Comparison of ENCODE assay signal across 24 cellular contexts in the genomic region with DNA sequence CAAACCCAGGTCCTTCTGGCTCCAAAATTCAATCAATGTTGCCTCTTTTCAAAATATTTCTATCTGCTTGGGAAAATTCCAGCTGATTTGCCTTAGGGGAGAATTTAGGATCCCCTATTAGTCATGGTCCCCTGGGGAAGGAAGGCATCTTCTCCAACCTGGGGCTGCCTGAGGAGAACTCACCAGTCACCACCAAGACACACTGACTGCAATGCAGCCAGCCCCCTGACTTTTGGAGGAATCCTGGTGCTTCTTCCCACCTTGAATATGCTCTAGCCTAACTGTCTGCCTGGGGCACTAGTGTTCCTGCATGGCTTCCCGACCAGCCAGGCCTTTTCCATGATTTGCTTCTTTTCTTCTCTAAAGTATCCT.
DNase-seq lines count a peak whose midpoint lies in the region; ATAC-seq, FAIRE-seq and TF ChIP-seq lines count a peak whose summit lies in the region.
"Had no signal": no experiment of that assay in that cellular context is flagged by ENCODE, and none has a peak within 500 bp of the region (broad histone marks: within the 10 kb centered on the region; RNA-seq: fewer than 3 reads in every experiment).

No MANE protein-coding gene starts in this region.

- H3K9me3 Mint-ChIP-seq in activated T-cell treated with anti-CD3 and anti-CD28 coated beads, Interleukin-2, amount 50 U/mL, for 24 hours, result peaks cover 9% of the 10 kb centered on the region
- no peaks in the 10 kb centered on the region for H3K9me3 Mint-ChIP-seq in activated T-cell treated with anti-CD3 and anti-CD28 coated beads, Interleukin-2, amount 50 U/mL, for 4 hours
- H3K9me3 Mint-ChIP-seq in activated T-helper 1 cell treated with anti-CD3 and anti-CD28 coated beads, Interleukin-12 subunit alpha, Interleukin-12 subunit beta, Interleukin-2, Interleukin-4 antibody, amounts not matched to agents 30 ng/mL and 10 ng/mL and 1 ng/mL, durations not matched to agents 14 hours and 24 hours and 36 hours, result peaks cover 12% of the 10 kb centered on the region
- H3K9me3 Mint-ChIP-seq in HFFc6, result no peaks in the 10 kb centered on the region

- no peak for FAIRE-seq in keratinocyte (lab: Jason Lieb, UNC)
- FAIRE-seq: frontal cortex had no signal

- ATAC-seq in activated T-cell treated with anti-CD3 and anti-CD28 coated beads, Interleukin-2, amount 50 U/mL, for 4 hours, result no peak
- ATAC-seq in HG03378 (IDR thresholded peaks at IDR 0.05; ENCODE audit: unreplicated experiment), result no peak
- ATAC-seq: esophagus mucosa; natural killer cell treated with Interleukin-12 subunit alpha and Interleukin-12 subunit beta and Interleukin-15 and Interleukin-18, amount 100 ng/mL, for 72 hours; stimulated activated naive B cell treated with anti-CD40 and anti-IgM and Interleukin-4, amounts not matched to agents 10 μg/mL and 1 μg/mL and 100 μg/mL, for 72 hours had no signal

- no peak for TF ChIP-seq POLR2A in sigmoid colon (IDR thresholded peaks at IDR 0.05)

- peaks cover 18% of the 10 kb centered on the region for H3K36me3 Mint-ChIP-seq in activated T-cell treated with anti-CD3 and anti-CD28 coated beads, Interleukin-2, amount 50 U/mL, for 24 hours (ENCODE audit: low read depth)
- no peaks in the 10 kb centered on the region for H3K36me3 Mint-ChIP-seq in activated T-cell treated with anti-CD3 and anti-CD28 coated beads, Interleukin-2, amount 50 U/mL, for 4 hours (ENCODE audit: insufficient read depth)
- H3K36me3 Mint-ChIP-seq in activated T-helper 1 cell treated with anti-CD3 and anti-CD28 coated beads, Interleukin-12 subunit alpha, Interleukin-12 subunit beta, Interleukin-2, Interleukin-4 antibody, amounts not matched to agents 30 ng/mL and 10 ng/mL and 1 ng/mL, durations not matched to agents 14 hours and 24 hours and 36 hours (ENCODE audit: low read depth), result peaks cover 20% of the 10 kb centered on the region
- no peaks in the 10 kb centered on the region for H3K36me3 Mint-ChIP-seq in HFFc6 (ENCODE audit: low read depth)

- H3K27me3 ChIP-seq in keratinocyte (ENCODE audit: control insufficient read depth, extremely low read depth, insufficient read depth, low read length) (no peaks in the 10 kb centered on the region), sigmoid colon (no peaks in the 10 kb centered on the region)

- no peaks in the 10 kb centered on the region for H3K36me3 ChIP-seq in keratinocyte (ENCODE audit: control insufficient read depth in 2 of 2, extremely low read depth in 1 of 2, insufficient read depth in 2 of 2, low read length in 2 of 2)
- no peaks in the 10 kb centered on the region for H3K36me3 ChIP-seq in sigmoid colon
- H3K36me3 ChIP-seq: HAP-1 had no signal

- peak overlapping the region; percentile 7 for H2AFZ ChIP-seq in keratinocyte (ENCODE audit: control insufficient read depth, low read length)

- no peaks in the 10 kb centered on the region for H3K79me2 ChIP-seq in keratinocyte (ENCODE audit: control insufficient read depth, insufficient read depth, low read length)

- H3K4me3 ChIP-seq in keratinocyte (ENCODE audit: control insufficient read depth in 2 of 3, extremely low read depth in 1 of 3, insufficient read depth in 2 of 3, low read depth in 1 of 3, low read length in 3 of 3), result no peak overlapping the region
- H3K4me3 ChIP-seq in sigmoid colon, result no peak overlapping the region
- H3K4me3 ChIP-seq: HAP-1 had no signal

- H3K9me1 ChIP-seq in keratinocyte (ENCODE audit: control insufficient read depth, extremely low read depth, insufficient read depth, low read length), result no peaks in the 10 kb centered on the region

- no peak overlapping the region for H3K9ac ChIP-seq in keratinocyte (ENCODE audit: control insufficient read depth, extremely low read depth, insufficient read depth, low read length)

- intact Hi-C loops in activated T-helper 1 cell treated with anti-CD3 and anti-CD28 coated beads, Interleukin-12 subunit alpha, Interleukin-12 subunit beta, Interleukin-2, Interleukin-4 antibody, amounts not matched to agents 30 ng/mL and 10 ng/mL and 1 ng/mL, durations not matched to agents 14 hours and 24 hours and 36 hours (cut with micrococcal nuclease), result no loop called here
- intact Hi-C loops in sigmoid colon (cut with DNase I), result no loop called here

- 90 to 92% methylated on average over 1 of the region's 1 CpG for WGBS in sigmoid colon, 2 donors

- dilution Hi-C loops in keratinocyte (cut with MboI; ENCODE audit: extremely low pct_ligation_motif_present, low sequenced_read_pairs), result no loop called here

- H3K4me1 Mint-ChIP-seq in activated T-cell treated with anti-CD3 and anti-CD28 coated beads, Interleukin-2, amount 50 U/mL, for 24 hours (ENCODE audit: low read depth), result peaks cover 37% of the 10 kb centered on the region
- H3K4me1 Mint-ChIP-seq in activated T-cell treated with anti-CD3 and anti-CD28 coated beads, Interleukin-2, amount 50 U/mL, for 4 hours (ENCODE audit: low read depth), result peaks cover 37% of the 10 kb centered on the region
- peaks cover 38% of the 10 kb centered on the region for H3K4me1 Mint-ChIP-seq in activated T-helper 1 cell treated with anti-CD3 and anti-CD28 coated beads, Interleukin-12 subunit alpha, Interleukin-12 subunit beta, Interleukin-2, Interleukin-4 antibody, amounts not matched to agents 30 ng/mL and 10 ng/mL and 1 ng/mL, durations not matched to agents 14 hours and 24 hours and 36 hours (ENCODE audit: low read depth)
- H3K4me1 Mint-ChIP-seq in HFFc6 (ENCODE audit: low read depth), result peaks cover 6% of the 10 kb centered on the region; the same call in 1 of the 2 replicates

- H3K27me3 Mint-ChIP-seq in activated T-cell treated with anti-CD3 and anti-CD28 coated beads, Interleukin-2, amount 50 U/mL, for 24 hours, result no peaks in the 10 kb centered on the region
- H3K27me3 Mint-ChIP-seq in activated T-cell treated with anti-CD3 and anti-CD28 coated beads, Interleukin-2, amount 50 U/mL, for 4 hours (ENCODE audit: low read depth), result no peaks in the 10 kb centered on the region
- no peaks in the 10 kb centered on the region for H3K27me3 Mint-ChIP-seq in activated T-helper 1 cell treated with anti-CD3 and anti-CD28 coated beads, Interleukin-12 subunit alpha, Interleukin-12 subunit beta, Interleukin-2, Interleukin-4 antibody, amounts not matched to agents 30 ng/mL and 10 ng/mL and 1 ng/mL, durations not matched to agents 14 hours and 24 hours and 36 hours (ENCODE audit: insufficient read depth)
- H3K27me3 Mint-ChIP-seq in HFFc6 (ENCODE audit: insufficient read depth), result peaks cover 34% of the 10 kb centered on the region
- H3K27me3 Mint-ChIP-seq: B cell; stimulated activated naive B cell treated with anti-CD40 and anti-IgM and Interleukin-4, amounts not matched to agents 10 μg/mL and 1 μg/mL and 100 μg/mL, for 72 hours had no signal

- no peaks in the 10 kb centered on the region for H4K20me1 ChIP-seq in keratinocyte (ENCODE audit: control insufficient read depth, extremely low read depth, insufficient read depth, low read length)

- H3K9me3 ChIP-seq in keratinocyte (ENCODE audit: control insufficient read depth, low read depth, low read length) (no peaks in the 10 kb centered on the region), sigmoid colon (no peaks in the 10 kb centered on the region)
- H3K9me3 ChIP-seq: HAP-1 had no signal

- no peak for TF ChIP-seq EP300 in sigmoid colon (IDR thresholded peaks at IDR 0.05)

- peak overlapping the region; percentile 17 for H3K4me2 ChIP-seq in keratinocyte (ENCODE audit: control insufficient read depth, extremely low read depth, insufficient read depth, low read depth, low read length)

- DNase-seq in activated T-cell treated with anti-CD3 and anti-CD28 coated beads, Interleukin-2, amount 50 U/mL, for 24 hours, result no peak
- DNase-seq in activated T-cell treated with anti-CD3 and anti-CD28 coated beads, Interleukin-2, amount 50 U/mL, for 4 hours, result no peak
- DNase-seq in ELR (ENCODE audit: low read depth) (peak; percentile 29), keratinocyte (ENCODE audit: low read depth, low spot score) (no peak), sigmoid colon (no peak), HFFc6 (no peak)
- DNase-seq in activated T-helper 1 cell treated with anti-CD3 and anti-CD28 coated beads, Interleukin-12 subunit alpha, Interleukin-12 subunit beta, Interleukin-2, Interleukin-4 antibody, amounts not matched to agents 30 ng/mL and 10 ng/mL and 1 ng/mL, durations not matched to agents 14 hours and 24 hours and 36 hours (ENCODE audit: low spot score), result no peak
- DNase-seq: activated CD8-positive, alpha-beta memory T cell treated with anti-CD3 and anti-CD28 coated beads for 24 hours; activated T-cell treated with anti-CD3 and anti-CD28 coated beads, Interleukin-2, amount 50 U/mL, for 48 hours; DMS79 treated with DMSO at 0.1 percent for 48 hours; hippocampal formation; midbrain; NCI-H1694 treated with DMSO at 0.1 percent for 48 hours; NCI-H526 treated with DMSO at 0.1 percent for 48 hours; retina; stimulated activated CD4-positive, alpha-beta T cell treated with anti-CD3 and anti-CD28 coated beads, Interleukin-2, amount 100 ng/mL, for 48 hours; stimulated activated naive B cell treated with anti-CD40 and anti-IgM and Interleukin-4, amounts not matched to agents 10 μg/mL and 1 μg/mL and 100 μg/mL, for 72 hours had no signal

- TF ChIP-seq CTCF in keratinocyte (optimal IDR thresholded peaks at IDR 0.05 in 1 of 3, IDR thresholded peaks at IDR 0.05 in 1 of 3, conservative IDR thresholded peaks at IDR 0.05 in 1 of 3; ENCODE audit: extremely low read depth in 1 of 3, insufficient read depth in 2 of 3, low read length in 3 of 3) (no peak), sigmoid colon (IDR thresholded peaks at IDR 0.05) (no peak), HFFc6 (IDR thresholded peaks at IDR 0.05) (no peak)

- H3K4me1 ChIP-seq in keratinocyte (ENCODE audit: control insufficient read depth, extremely low read depth, insufficient read depth, low read length) (peaks cover 9% of the 10 kb centered on the region), sigmoid colon (no peaks in the 10 kb centered on the region)
- H3K4me1 ChIP-seq: HAP-1 had no signal

- peak overlapping the region; percentile 67 for H3K27ac Mint-ChIP-seq in activated T-cell treated with anti-CD3 and anti-CD28 coated beads, Interleukin-2, amount 50 U/mL, for 24 hours
- H3K27ac Mint-ChIP-seq in activated T-helper 1 cell treated with anti-CD3 and anti-CD28 coated beads, Interleukin-12 subunit alpha, Interleukin-12 subunit beta, Interleukin-2, Interleukin-4 antibody, amounts not matched to agents 30 ng/mL and 10 ng/mL and 1 ng/mL, durations not matched to agents 14 hours and 24 hours and 36 hours, result peak overlapping the region; percentile 24
- no peak overlapping the region for H3K27ac Mint-ChIP-seq in HFFc6
- H3K27ac Mint-ChIP-seq: B cell; natural killer cell treated with Interleukin-12 subunit alpha and Interleukin-12 subunit beta and Interleukin-15 and Interleukin-18, amount 100 ng/mL, for 72 hours; stimulated activated naive B cell treated with anti-CD40 and anti-IgM and Interleukin-4, amounts not matched to agents 10 μg/mL and 1 μg/mL and 100 μg/mL, for 72 hours had no signal

- H3K27ac ChIP-seq in keratinocyte (ENCODE audit: control insufficient read depth, insufficient read depth, low read length) (peak overlapping the region; percentile 60), sigmoid colon (no peak overlapping the region)
- H3K27ac ChIP-seq: RWPE1 had no signal

- no peak overlapping the region for H3K4me3 Mint-ChIP-seq in activated T-cell treated with anti-CD3 and anti-CD28 coated beads, Interleukin-2, amount 50 U/mL, for 24 hours
- H3K4me3 Mint-ChIP-seq in activated T-cell treated with anti-CD3 and anti-CD28 coated beads, Interleukin-2, amount 50 U/mL, for 4 hours, result no peak overlapping the region
- H3K4me3 Mint-ChIP-seq in activated T-helper 1 cell treated with anti-CD3 and anti-CD28 coated beads, Interleukin-12 subunit alpha, Interleukin-12 subunit beta, Interleukin-2, Interleukin-4 antibody, amounts not matched to agents 30 ng/mL and 10 ng/mL and 1 ng/mL, durations not matched to agents 14 hours and 24 hours and 36 hours, result no peak overlapping the region
- no peak overlapping the region for H3K4me3 Mint-ChIP-seq in HFFc6
- H3K4me3 Mint-ChIP-seq: B cell; natural killer cell treated with Interleukin-12 subunit alpha and Interleukin-12 subunit beta and Interleukin-15 and Interleukin-18, amount 100 ng/mL, for 72 hours; stimulated activated naive B cell treated with anti-CD40 and anti-IgM and Interleukin-4, amounts not matched to agents 10 μg/mL and 1 μg/mL and 100 μg/mL, for 72 hours had no signal
